In genomic region chr2:237701033-237701858, GRCh38 we compare ENCODE assay signal across 8 cellular contexts.
DNase-seq lines count a peak whose midpoint lies in the region; ATAC-seq, FAIRE-seq and TF ChIP-seq lines count a peak whose summit lies in the region.

No MANE protein-coding gene starts in this region.

- no peak for FAIRE-seq in GM12891 (lab: Jason Lieb, UNC)

- H3K27me3 ChIP-seq in left ventricle myocardium inferior (ENCODE audit: low read depth) (no peaks in the 10 kb centered on the region), skeletal muscle satellite cell (ENCODE audit: control insufficient read depth, insufficient read depth, low read length) (no peaks in the 10 kb centered on the region)

- POLR2A ChIA-PET in WTC11 (lab: Charles Lee): interaction anchor here (1.5 kb wide), 1 partner anchor 10 kb away, joined by 6 read pairs; no protein-coding TSS in a partner anchor

- H3K9ac ChIP-seq in skeletal muscle satellite cell (ENCODE audit: low read depth, low read length): peak overlapping the region; percentile 28

- H3K36me3 Mint-ChIP-seq in HFFc6 (ENCODE audit: low read depth): 0 out of 2 replicates have a peak, but pooled peaks cover 11% of the 10 kb centered on the region
- no peaks in the 10 kb centered on the region for H3K36me3 Mint-ChIP-seq in WTC11

- peak overlapping the region; percentile 86 for H3K27ac ChIP-seq in left ventricle myocardium inferior (replicated peaks)

- peaks cover 80% of the 10 kb centered on the region for H3K4me1 Mint-ChIP-seq in HFFc6 (ENCODE audit: low read depth)
- peaks cover 83% of the 10 kb centered on the region for H3K4me1 Mint-ChIP-seq in WTC11

- no peak for ATAC-seq in WTC11

- TF ChIP-seq POLR2A in GM12891 (IDR thresholded peaks at IDR 0.05; ENCODE audit: low read depth, low read length): no peak

- H3K4me2 ChIP-seq in skeletal muscle satellite cell (ENCODE audit: low read length): peak overlapping the region; percentile 29

- CTCF ChIA-PET in WTC11 (lab: Charles Lee): interaction anchor here (1.0 to 4.3 kb wide), 4 partner anchors 16 to 130 kb away, joined by 3 to 15 read pairs (median 3); no protein-coding TSS in a partner anchor

- H3K36me3 ChIP-seq in left ventricle myocardium inferior (no peaks in the 10 kb centered on the region), skeletal muscle satellite cell (ENCODE audit: insufficient read depth, low read length) (no peaks in the 10 kb centered on the region)

- peaks cover 10% of the 10 kb centered on the region for H3K27me3 Mint-ChIP-seq in HFFc6 (ENCODE audit: insufficient read depth)
- H3K27me3 Mint-ChIP-seq in WTC11 (ENCODE audit: low read depth): no peaks in the 10 kb centered on the region

- H3K27ac Mint-ChIP-seq in HFFc6 (peak overlapping the region; percentile 96), WTC11 (peak overlapping the region; percentile 99)

- H3K4me3 Mint-ChIP-seq in HFFc6: peak overlapping the region; percentile 26; the same call in 1 of the 2 replicates
- H3K4me3 Mint-ChIP-seq in WTC11: peak overlapping the region; percentile 50

- TF ChIP-seq CTCF in HFFc6 (IDR thresholded peaks at IDR 0.05): no peak
- TF ChIP-seq CTCF in WTC11 (IDR thresholded peaks at IDR 0.05): no peak
- TF ChIP-seq CTCF in left ventricle myocardium inferior (IDR thresholded peaks at IDR 0.05; ENCODE audit: borderline replicate concordance): no peak

- no peak for DNase-seq in HFFc6
- DNase-seq in WTC11 (ENCODE audit: low spot score): no peak
- DNase-seq in left ventricle myocardium inferior: no peak
- DNase-seq in NCI-H748 treated with DMSO at 0.1 percent for 48 hours (lab: John Stamatoyannopoulos, UW): no peak
- DNase-seq in GM12891 (ENCODE audit: insufficient read length, low spot score): no peak
- no peak for DNase-seq in C1 segment of cervical spinal cord (lab: John Stamatoyannopoulos, UW)
- no peak for DNase-seq in amygdala (lab: John Stamatoyannopoulos, UW)

- intact Hi-C loops in left ventricle myocardium inferior (cut with micrococcal nuclease): no loop called here

- H3K4me1 ChIP-seq in left ventricle myocardium inferior (peaks cover 100% of the 10 kb centered on the region), skeletal muscle satellite cell (ENCODE audit: control insufficient read depth, insufficient read depth, low read length) (peaks cover 68% of the 10 kb centered on the region)

- H3K9me3 Mint-ChIP-seq in HFFc6 (no peaks in the 10 kb centered on the region), WTC11 (no peaks in the 10 kb centered on the region)

- peak overlapping the region; percentile 48 for H3K4me3 ChIP-seq in left ventricle myocardium inferior
- no peak overlapping the region for H3K4me3 ChIP-seq in skeletal muscle satellite cell (ENCODE audit: low read length)

- no peaks in the 10 kb centered on the region for H3K9me3 ChIP-seq in left ventricle myocardium inferior (replicated peaks)
- no peaks in the 10 kb centered on the region for H3K9me3 ChIP-seq in skeletal muscle satellite cell (replicated peaks; ENCODE audit: low read length)

TF ChIP-seq in WTC11, 78 proteins besides CTCF, POLR2A, EP300 and RAD21:
- no peak for TF ChIP-seq ATF2 (CRISPR knock-in tag; IDR thresholded peaks at IDR 0.05; ENCODE audit: borderline replicate concordance, low read depth)
- no peak for TF ChIP-seq MXD4 (CRISPR knock-in tag; IDR thresholded peaks at IDR 0.05; ENCODE audit: borderline replicate concordance)
- TF ChIP-seq TEAD1 (CRISPR knock-in tag; IDR thresholded peaks at IDR 0.05): no peak
- TF ChIP-seq ZNF281 (CRISPR knock-in tag; IDR thresholded peaks at IDR 0.05): no peak
- TF ChIP-seq FOXJ3 (CRISPR knock-in tag; IDR thresholded peaks at IDR 0.05; ENCODE audit: borderline replicate concordance): no peak
- TF ChIP-seq OVOL2 (CRISPR knock-in tag; IDR thresholded peaks at IDR 0.05; ENCODE audit: borderline replicate concordance): no peak

TF ChIP-seq in GM12891, 5 proteins besides CTCF, POLR2A, EP300 and RAD21:
- TF ChIP-seq SPI1 (IDR thresholded peaks at IDR 0.05; ENCODE audit: low read depth, low read length) (no peak), POLR2AphosphoS5 (IDR thresholded peaks at IDR 0.05; ENCODE audit: low read depth, low read length) (no peak)
TF ChIP-seq in GM12891: peak in this region for 0.
